ENCODE assay signal across 19 cellular contexts in genomic region chr19:33532859-33533455, GRCh38.
"Had no signal": no experiment of that assay in that cellular context is flagged by ENCODE, and none has a peak within 500 bp of the region (broad histone marks: within the 10 kb centered on the region; RNA-seq: fewer than 3 reads in every experiment).

No MANE protein-coding gene starts in this region.

- H3K9ac ChIP-seq: parathyroid adenoma had no signal

- ATAC-seq: effector memory CD8-positive, alpha-beta T cell; gastrocnemius medialis; naive thymus-derived CD8-positive, alpha-beta T cell had no signal

- H3K36me3 ChIP-seq: breast epithelium, esophagus squamous epithelium, gastrocnemius medialis, left ventricle myocardium inferior, tibial artery had no signal

- H3K27ac ChIP-seq: breast epithelium, esophagus squamous epithelium, gastrocnemius medialis, left ventricle myocardium inferior, parathyroid adenoma, tibial artery, VCaP had no signal

- H3K4me1 ChIP-seq: breast epithelium, esophagus squamous epithelium, gastrocnemius medialis, left ventricle myocardium inferior, parathyroid adenoma, tibial artery had no signal

- H3K9me3 ChIP-seq: breast epithelium, esophagus squamous epithelium, gastrocnemius medialis, left ventricle myocardium inferior, tibial artery had no signal

- DNase-seq: activated CD4-positive, alpha-beta T cell treated with anti-CD3 and anti-CD28 coated beads, Interleukin-2, amount 10 ng/mL, durations not matched to agents 7 days and 5 days; activated CD4-positive, CD25-positive, alpha-beta regulatory T cell treated with anti-CD3 and anti-CD28 coated beads, Interleukin-2, amount 50 U/mL, for 72 hours; activated naive CD4-positive, alpha-beta T cell treated with Interleukin-2 at 50 U/mL for 16 hours; activated naive CD8-positive, alpha-beta T cell treated with anti-CD3 and anti-CD28 coated beads for 36 hours; activated T-cell treated with anti-CD3 and anti-CD28 coated beads, Interleukin-2, amount 50 U/mL, for 24 hours; effector memory CD8-positive, alpha-beta T cell; esophagus squamous epithelium; gastrocnemius medialis; head of caudate nucleus; kidney; left ventricle myocardium inferior; naive thymus-derived CD8-positive, alpha-beta T cell; stimulated activated CD4-positive, alpha-beta T cell treated with anti-CD3 and anti-CD28 coated beads, Interleukin-4, amount 100 ng/mL, for 4 hours; tibial artery had no signal

- H2AFZ ChIP-seq: parathyroid adenoma had no signal

- H3K4me3 ChIP-seq: breast epithelium, esophagus squamous epithelium, gastrocnemius medialis, left ventricle myocardium inferior, tibial artery had no signal

- H3K79me2 ChIP-seq: parathyroid adenoma had no signal

- FAIRE-seq: astrocyte, colon, kidney had no signal
